Comparison of ENCODE assay signal across 27 cellular contexts in the genomic region with DNA sequence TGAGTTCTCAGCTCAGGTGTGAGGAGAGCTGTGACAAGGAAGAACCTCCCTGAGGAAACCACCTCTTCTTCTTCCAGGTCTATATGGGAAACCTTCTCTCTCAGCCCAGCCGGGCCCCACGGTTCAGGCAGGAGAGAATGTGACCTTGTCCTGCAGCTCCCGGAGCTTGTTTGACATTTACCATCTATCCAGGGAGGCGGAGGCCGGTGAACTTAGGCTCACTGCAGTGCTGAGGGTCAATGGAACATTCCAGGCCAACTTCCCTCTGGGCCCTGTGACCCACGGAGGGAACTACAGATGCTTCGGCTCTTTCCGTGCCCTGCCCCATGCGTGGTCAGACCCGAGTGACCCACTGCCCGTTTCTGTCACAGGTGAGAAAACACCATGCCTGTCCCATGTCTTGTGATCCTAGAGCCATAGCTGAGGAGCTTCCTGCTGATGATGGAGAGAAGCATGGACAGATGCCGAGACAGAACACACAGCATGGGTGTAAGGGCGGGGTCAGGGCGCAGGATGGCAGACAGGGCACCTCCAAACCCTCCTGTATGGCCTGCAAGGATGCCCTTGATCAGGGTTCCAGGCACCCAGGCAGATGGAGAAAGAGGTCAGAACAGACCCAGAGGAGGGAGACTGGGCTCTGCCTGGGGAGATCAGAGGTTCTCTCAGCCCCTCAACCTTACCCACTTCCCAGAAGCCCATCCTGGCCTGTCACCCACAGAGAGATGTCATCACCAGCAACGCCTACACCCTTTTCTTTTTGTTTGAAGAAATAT. TPM values are rescaled to one million over a fixed set of nuclear protein-coding genes. Genes with fewer than 3 reads are reported as not detected.
A peak's percentile ranks its signal among the peaks of the same experiment; 100 is the strongest.
DNase-seq lines count a peak whose midpoint lies in the region; ATAC-seq and TF ChIP-seq lines count a peak whose summit lies in the region.
"Had no signal": no experiment of that assay in that cellular context is flagged by ENCODE, and none has a peak within 500 bp of the region (broad histone marks: within the 10 kb centered on the region; RNA-seq: fewer than 3 reads in every experiment).

No MANE protein-coding gene starts in this region.

- H3K9me3 ChIP-seq in Panc1 (ENCODE audit: control insufficient read depth, insufficient read depth, low read depth, low read length) (no peaks in the 10 kb centered on the region), trophoblast cell (ENCODE audit: insufficient read depth, low read depth, low read length) (peaks cover 48% of the 10 kb centered on the region)
- H3K9me3 ChIP-seq: BE2C had no signal

- intact Hi-C loops in Panc1 (cut with micrococcal nuclease; ENCODE audit: unreplicated experiment) (no loop called here), lower leg skin (cut with DNase I; ENCODE audit: low total_unique reads) (no loop called here)

- no peak overlapping the region for H2BK12ac ChIP-seq in trophoblast cell (ENCODE audit: low read length)

- DNase-seq in Panc1 (ENCODE audit: low read depth, low spot score) (no peak), coronary artery (ENCODE audit: low spot score) (peak; percentile 46), trophoblast cell (no peak), lower leg skin (ENCODE audit: low spot score in 2 of 2) (no peak)
- DNase-seq: 8988T; ACHN; BE2C; C1 segment of cervical spinal cord; CD4-positive, alpha-beta memory T cell; CD4-positive, CD25-positive, alpha-beta regulatory T cell; CD8-positive, alpha-beta memory T cell; COR-L47; DMS 273 treated with DMSO at 0.1 percent for 48 hours; DMS153; DMS53; DMS79; DND-41; EL; GDM1 had no signal

- no peak overlapping the region for H2BK120ac ChIP-seq in trophoblast cell (ENCODE audit: insufficient read depth, low read length, poor library complexity)

- no peak overlapping the region for H3K23ac ChIP-seq in trophoblast cell (ENCODE audit: low read length)

- no peaks in the 10 kb centered on the region for H3K79me2 ChIP-seq in trophoblast cell (ENCODE audit: control insufficient read depth, insufficient read depth, low read length, poor library complexity)

- POLR2A ChIA-PET in Panc1 (lab: Charles Lee) = interaction anchor here (0.5 kb wide), 1 partner anchor 626 kb away, joined by 3 read pairs; no protein-coding TSS in a partner anchor

- H2AK5ac ChIP-seq in trophoblast cell (ENCODE audit: low read length) = no peak overlapping the region

- H3K27ac ChIP-seq in Panc1 (ENCODE audit: low read length) (no peak overlapping the region), coronary artery (no peak overlapping the region), trophoblast cell (ENCODE audit: low read depth, low read length) (no peak overlapping the region)
- H3K27ac ChIP-seq: BLaER1 had no signal

- no peak overlapping the region for H4K8ac ChIP-seq in trophoblast cell (ENCODE audit: low read depth, low read length)

- H2BK5ac ChIP-seq in trophoblast cell (ENCODE audit: low read depth, low read length, poor library complexity) = no peak overlapping the region

- no peaks in the 10 kb centered on the region for H3K79me1 ChIP-seq in trophoblast cell (ENCODE audit: low read length)

- BruUV-seq in Panc1 (replicated peaks; lab: Mats Ljungman, UMichigan) = no TSS peak

- H4K12ac ChIP-seq in trophoblast cell (ENCODE audit: low read depth, low read length) = no peak overlapping the region

- no peak overlapping the region for H3K18ac ChIP-seq in trophoblast cell (ENCODE audit: low read length)

- TF ChIP-seq CTCF in Panc1 (IDR thresholded peaks at IDR 0.05) = no peak
- TF ChIP-seq CTCF in coronary artery (IDR thresholded peaks at IDR 0.05) = no peak
- TF ChIP-seq CTCF in lower leg skin (IDR thresholded peaks at IDR 0.05) = no peak

- H3K14ac ChIP-seq in trophoblast cell (ENCODE audit: low read length) = no peak overlapping the region

- TF ChIP-seq POLR2A in lower leg skin (IDR thresholded peaks at IDR 0.05) = no peak

- no peak overlapping the region for H3K9ac ChIP-seq in trophoblast cell (ENCODE audit: low read length)
- H3K9ac ChIP-seq: BLaER1 had no signal

- H3K36me3 ChIP-seq in Panc1 (ENCODE audit: control insufficient read depth, insufficient read depth, low read length) = no peaks in the 10 kb centered on the region
- H3K36me3 ChIP-seq in trophoblast cell (ENCODE audit: control insufficient read depth in 1 of 2, insufficient read depth in 2 of 2, low read length in 2 of 2) = no peaks in the 10 kb centered on the region
- H3K36me3 ChIP-seq: BE2C, BLaER1 had no signal

- in situ Hi-C loops in Panc1 (cut with HindIII; ENCODE audit: low pct_unique_long_range_greater_than_20kb, low sequenced_read_pairs) = no loop called here

- no peak overlapping the region for H3K4me2 ChIP-seq in trophoblast cell (ENCODE audit: low read length)
- H3K4me2 ChIP-seq: BLaER1 had no signal

- H3K4ac ChIP-seq in trophoblast cell (ENCODE audit: low read depth, low read length) = no peak overlapping the region

- H3K27me3 ChIP-seq in Panc1 (ENCODE audit: control insufficient read depth, insufficient read depth, low read length) = peaks cover 20% of the 10 kb centered on the region
- H3K27me3 ChIP-seq in trophoblast cell (ENCODE audit: insufficient read depth, low read length) = no peaks in the 10 kb centered on the region
- H3K27me3 ChIP-seq: BE2C, BLaER1 had no signal

- WGBS in trophoblast cell (ENCODE audit: extremely low coverage, insufficient coverage, insufficient read length) = no CpG with 5 or more reads among the region's 15 CpGs
- WGBS in lower leg skin, 2 donors = 67 to 76% methylated on average over 12 to 14 of the region's 15 CpGs

- no peak overlapping the region for H3K4me3 ChIP-seq in Panc1 (ENCODE audit: low read depth in 2 of 2, low read length in 2 of 2)
- no peak overlapping the region for H3K4me3 ChIP-seq in coronary artery
- peak overlapping the region; percentile 13 for H3K4me3 ChIP-seq in trophoblast cell (ENCODE audit: low read depth, low read length)
- H3K4me3 ChIP-seq in lower leg skin (ENCODE audit: low read depth, poor library complexity, severe bottlenecking) = no peak overlapping the region
- H3K4me3 ChIP-seq: BLaER1, GM12878 had no signal

- ATAC-seq in Panc1 (0 out of 2 replicates have a peak, but pooled peaks have one; percentile 17), HG02623 (IDR thresholded peaks at IDR 0.05; ENCODE audit: unreplicated experiment) (no peak)
- ATAC-seq: GM12878 had no signal

- H2AFZ ChIP-seq in trophoblast cell (ENCODE audit: insufficient read depth, low read length, poor library complexity) = no peak overlapping the region

- CTCF ChIA-PET in Panc1 (lab: Charles Lee) = no interaction called here

- H3K4me1 ChIP-seq in Panc1 (ENCODE audit: control insufficient read depth, insufficient read depth, low read length) = no peaks in the 10 kb centered on the region
- no peaks in the 10 kb centered on the region for H3K4me1 ChIP-seq in trophoblast cell (ENCODE audit: control insufficient read depth in 1 of 2, insufficient read depth in 2 of 2, low read length in 2 of 2)
- H3K4me1 ChIP-seq: BE2C, BLaER1 had no signal

- H4K91ac ChIP-seq in trophoblast cell (ENCODE audit: low read depth, low read length) = no peak overlapping the region

RNA-seq across cellular contexts. Expression of gene KIR3DL3, which starts 5.4 kb away (rescaled TPM):
- total RNA-seq in Panc1 (2021; ENCODE audit: unreplicated experiment) (not detected), lower leg skin (not detected)
- polyA plus RNA-seq in Panc1 (2012; ENCODE audit: insufficient read length) = not detected
- not detected in 2 replicates for polyA plus RNA-seq in trophoblast cell (2013)
- total RNA-seq: A673; CD4-positive, alpha-beta memory T cell; CD4-positive, CD25-positive, alpha-beta regulatory T cell; CD8-positive, alpha-beta memory T cell; Daoy; G401; GM12878 had no signal
- polyA plus RNA-seq: AG04450; CD14-positive monocyte; CD4-positive, alpha-beta memory T cell; CD4-positive, CD25-positive, alpha-beta regulatory T cell; GM12878 had no signal

RNA-seq across cellular contexts. Expression of gene KIR2DL3, which starts 8.7 kb away (rescaled TPM):
- total RNA-seq in Panc1 (2021; ENCODE audit: unreplicated experiment) (not detected), lower leg skin (not detected)
- not detected for polyA plus RNA-seq in Panc1 (2012; ENCODE audit: insufficient read length)
- polyA plus RNA-seq in trophoblast cell (2013) = not detected in 2 replicates
- total RNA-seq: A673; CD4-positive, alpha-beta memory T cell; CD4-positive, CD25-positive, alpha-beta regulatory T cell; Daoy; G401; GM12878 had no signal
- polyA plus RNA-seq: AG04450; CD14-positive monocyte; CD4-positive, alpha-beta memory T cell; CD4-positive, CD25-positive, alpha-beta regulatory T cell had no signal

RNA-seq across cellular contexts. Expression of gene KIR2DL1, which starts 40.0 kb away (rescaled TPM):
- total RNA-seq in Panc1 (2021; ENCODE audit: unreplicated experiment) (not detected), lower leg skin (not detected)
- not detected for polyA plus RNA-seq in Panc1 (2012; ENCODE audit: insufficient read length)
- not detected in 2 replicates for polyA plus RNA-seq in trophoblast cell (2013)
- total RNA-seq: A673; CD4-positive, alpha-beta memory T cell; CD4-positive, CD25-positive, alpha-beta regulatory T cell; Daoy; G401; GM12878 had no signal
- polyA plus RNA-seq: AG04450, CD14-positive monocyte had no signal
